ENCODE assay signal across 8 cellular contexts in genomic region chr12:57771271-57771872, GRCh38. TPM values are rescaled to one million over a fixed set of nuclear protein-coding genes. Genes with fewer than 3 reads are reported as not detected.
DNase-seq lines count a peak whose midpoint lies in the region; ATAC-seq and TF ChIP-seq lines count a peak whose summit lies in the region.

No MANE protein-coding gene starts in this region.

- H3K9me3 ChIP-seq in hepatocyte (ENCODE audit: low read depth) = no peaks in the 10 kb centered on the region

- peaks cover 15% of the 10 kb centered on the region for H3K4me1 ChIP-seq in hepatocyte (ENCODE audit: insufficient read depth)

- H3K4me3 ChIP-seq in GM12875 (ENCODE audit: low read depth, low read length) (peak overlapping the region; percentile 89), hepatocyte (peak overlapping the region; percentile 56), retinal pigment epithelial cell (ENCODE audit: low read length) (peak overlapping the region; percentile 93)

- no peaks in the 10 kb centered on the region for H3K9me2 ChIP-seq in hepatocyte (replicated peaks; ENCODE audit: insufficient read depth)

- peak overlapping the region; percentile 90 for H3K27ac ChIP-seq in hepatocyte

- H3K79me2 ChIP-seq in hepatocyte = peaks cover 14% of the 10 kb centered on the region

- H3K27me3 ChIP-seq in hepatocyte = peaks cover 16% of the 10 kb centered on the region

- no peaks in the 10 kb centered on the region for H3K36me3 ChIP-seq in hepatocyte (replicated peaks; ENCODE audit: insufficient read depth, low read depth)

- peak overlapping the region; percentile 53 for H2AFZ ChIP-seq in hepatocyte

- ATAC-seq in HG02623 (IDR thresholded peaks at IDR 0.05; ENCODE audit: unreplicated experiment) = peak; percentile 62
- peak; percentile 81 for ATAC-seq in SK-N-SH treated with all-trans-retinoic acid at 6 μM for 48 hours

- H4K20me1 ChIP-seq in hepatocyte (ENCODE audit: insufficient read depth, poor library complexity, severe bottlenecking) = no peaks in the 10 kb centered on the region

- H3K4me2 ChIP-seq in hepatocyte = peak overlapping the region; percentile 91

- DNase-seq in NCI-H1092 (lab: John Stamatoyannopoulos, UW) (peak; percentile 60), amniotic epithelial cell (ENCODE audit: low read depth) (peak; percentile 82), hepatocyte (ENCODE audit: low spot score) (peak; percentile 93), retinal pigment epithelial cell (ENCODE audit: low read depth) (peak; percentile 66), ecto neural progenitor cell (ENCODE audit: low spot score) (no peak)

- TF ChIP-seq CTCF in GM12875 (IDR thresholded peaks at IDR 0.05; ENCODE audit: borderline replicate concordance, insufficient read depth, low read depth, low read length) (no peak), hepatocyte (IDR thresholded peaks at IDR 0.05; ENCODE audit: poor library complexity) (no peak), retinal pigment epithelial cell (conservative IDR thresholded peaks at IDR 0.05; ENCODE audit: low read depth, low read length) (no peak)

- WGBS in hepatocyte (ENCODE audit: low lambda C conversion rate, missing lambda C conversion rate) = 6% methylated on average over 16 of the region's 16 CpGs

TF ChIP-seq in SK-N-SH treated with all-trans-retinoic acid at 6 μM for 48 hours, 23 proteins besides CTCF, POLR2A, EP300 and RAD21:
- TF ChIP-seq GLIS3 (CRISPR knock-in tag; IDR thresholded peaks at IDR 0.05) (no peak), TCF4 (CRISPR knock-in tag; IDR thresholded peaks at IDR 0.05; ENCODE audit: borderline replicate concordance) (no peak), TOX (CRISPR knock-in tag; IDR thresholded peaks at IDR 0.05; ENCODE audit: borderline replicate concordance) (no peak), CSRNP3 (CRISPR knock-in tag; IDR thresholded peaks at IDR 0.05) (no peak), SNAI2 (CRISPR knock-in tag; IDR thresholded peaks at IDR 0.05) (no peak), ZNF565 (CRISPR knock-in tag; conservative IDR thresholded peaks at IDR 0.05; ENCODE audit: low read depth) (no peak), ZNF70 (CRISPR knock-in tag; IDR thresholded peaks at IDR 0.05) (no peak), PPARA (CRISPR knock-in tag; IDR thresholded peaks at IDR 0.05; ENCODE audit: borderline replicate concordance) (no peak), BACH2 (CRISPR knock-in tag; IDR thresholded peaks at IDR 0.05; ENCODE audit: borderline replicate concordance) (no peak), POU6F1 (CRISPR knock-in tag; IDR thresholded peaks at IDR 0.05; ENCODE audit: borderline replicate concordance, low read depth) (no peak), ISL1 (CRISPR knock-in tag; IDR thresholded peaks at IDR 0.05) (no peak), RARB (CRISPR knock-in tag; IDR thresholded peaks at IDR 0.05) (no peak), PATZ1 (CRISPR knock-in tag; IDR thresholded peaks at IDR 0.05; ENCODE audit: borderline replicate concordance) (no peak), ZFP30 (CRISPR knock-in tag; IDR thresholded peaks at IDR 0.05) (no peak), ZNF8 (CRISPR knock-in tag; IDR thresholded peaks at IDR 0.05) (no peak), ARNTL (CRISPR knock-in tag; IDR thresholded peaks at IDR 0.05; ENCODE audit: borderline replicate concordance, low read depth) (no peak)
- TF ChIP-seq, protein P1, sequence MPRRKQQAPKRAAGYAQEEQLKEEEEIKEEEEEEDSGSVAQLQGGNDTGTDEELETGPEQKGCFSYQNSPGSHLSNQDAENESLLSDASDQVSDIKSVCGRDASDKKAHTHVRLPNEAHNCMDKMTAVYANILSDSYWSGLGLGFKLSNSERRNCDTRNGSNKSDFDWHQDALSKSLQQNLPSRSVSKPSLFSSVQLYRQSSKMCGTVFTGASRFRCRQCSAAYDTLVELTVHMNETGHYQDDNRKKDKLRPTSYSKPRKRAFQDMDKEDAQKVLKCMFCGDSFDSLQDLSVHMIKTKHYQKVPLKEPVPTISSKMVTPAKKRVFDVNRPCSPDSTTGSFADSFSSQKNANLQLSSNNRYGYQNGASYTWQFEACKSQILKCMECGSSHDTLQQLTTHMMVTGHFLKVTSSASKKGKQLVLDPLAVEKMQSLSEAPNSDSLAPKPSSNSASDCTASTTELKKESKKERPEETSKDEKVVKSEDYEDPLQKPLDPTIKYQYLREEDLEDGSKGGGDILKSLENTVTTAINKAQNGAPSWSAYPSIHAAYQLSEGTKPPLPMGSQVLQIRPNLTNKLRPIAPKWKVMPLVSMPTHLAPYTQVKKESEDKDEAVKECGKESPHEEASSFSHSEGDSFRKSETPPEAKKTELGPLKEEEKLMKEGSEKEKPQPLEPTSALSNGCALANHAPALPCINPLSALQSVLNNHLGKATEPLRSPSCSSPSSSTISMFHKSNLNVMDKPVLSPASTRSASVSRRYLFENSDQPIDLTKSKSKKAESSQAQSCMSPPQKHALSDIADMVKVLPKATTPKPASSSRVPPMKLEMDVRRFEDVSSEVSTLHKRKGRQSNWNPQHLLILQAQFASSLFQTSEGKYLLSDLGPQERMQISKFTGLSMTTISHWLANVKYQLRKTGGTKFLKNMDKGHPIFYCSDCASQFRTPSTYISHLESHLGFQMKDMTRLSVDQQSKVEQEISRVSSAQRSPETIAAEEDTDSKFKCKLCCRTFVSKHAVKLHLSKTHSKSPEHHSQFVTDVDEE (CRISPR knock-in tag; IDR thresholded peaks at IDR 0.05) = no peak
- TF ChIP-seq, protein P2, sequence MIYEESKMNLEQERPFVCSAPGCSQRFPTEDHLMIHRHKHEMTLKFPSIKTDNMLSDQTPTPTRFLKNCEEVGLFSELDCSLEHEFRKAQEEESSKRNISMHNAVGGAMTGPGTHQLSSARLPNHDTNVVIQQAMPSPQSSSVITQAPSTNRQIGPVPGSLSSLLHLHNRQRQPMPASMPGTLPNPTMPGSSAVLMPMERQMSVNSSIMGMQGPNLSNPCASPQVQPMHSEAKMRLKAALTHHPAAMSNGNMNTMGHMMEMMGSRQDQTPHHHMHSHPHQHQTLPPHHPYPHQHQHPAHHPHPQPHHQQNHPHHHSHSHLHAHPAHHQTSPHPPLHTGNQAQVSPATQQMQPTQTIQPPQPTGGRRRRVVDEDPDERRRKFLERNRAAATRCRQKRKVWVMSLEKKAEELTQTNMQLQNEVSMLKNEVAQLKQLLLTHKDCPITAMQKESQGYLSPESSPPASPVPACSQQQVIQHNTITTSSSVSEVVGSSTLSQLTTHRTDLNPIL (CRISPR knock-in tag; IDR thresholded peaks at IDR 0.05; ENCODE audit: low read depth) = no peak

RNA-seq across cellular contexts. Expression of gene METTL1, which starts 0.5 kb away (rescaled TPM):
- 8.6 and 8.8 TPM in 2 replicates for total RNA-seq in hepatocyte
- 26.1 and 31.1 TPM in 2 replicates for polyA plus RNA-seq in hepatocyte

RNA-seq across cellular contexts. Expression of gene EEF1AKMT3, which starts 1.0 kb away (rescaled TPM):
- total RNA-seq in hepatocyte = 5.5 and 7.6 TPM in 2 replicates
- 4.5 and 10.3 TPM in 2 replicates for polyA plus RNA-seq in hepatocyte

RNA-seq across cellular contexts. Expression of gene CYP27B1, which starts 4.5 kb away (rescaled TPM):
- total RNA-seq in hepatocyte = 0.23 and 2.9 TPM in 2 replicates
- polyA plus RNA-seq in hepatocyte = 0.89 and 2.3 TPM in 2 replicates

RNA-seq across cellular contexts. Expression of gene TSFM, which starts 11.2 kb away (rescaled TPM):
- 15.7 and 25.9 TPM in 2 replicates for total RNA-seq in hepatocyte
- 38.9 and 46.8 TPM in 2 replicates for polyA plus RNA-seq in hepatocyte

RNA-seq across cellular contexts. Expression of gene MARCHF9, which starts 16.5 kb away (rescaled TPM):
- 14.6 and 16.9 TPM in 2 replicates for total RNA-seq in hepatocyte
- 13.6 and 14.8 TPM in 2 replicates for polyA plus RNA-seq in hepatocyte
